In the genomic region with DNA sequence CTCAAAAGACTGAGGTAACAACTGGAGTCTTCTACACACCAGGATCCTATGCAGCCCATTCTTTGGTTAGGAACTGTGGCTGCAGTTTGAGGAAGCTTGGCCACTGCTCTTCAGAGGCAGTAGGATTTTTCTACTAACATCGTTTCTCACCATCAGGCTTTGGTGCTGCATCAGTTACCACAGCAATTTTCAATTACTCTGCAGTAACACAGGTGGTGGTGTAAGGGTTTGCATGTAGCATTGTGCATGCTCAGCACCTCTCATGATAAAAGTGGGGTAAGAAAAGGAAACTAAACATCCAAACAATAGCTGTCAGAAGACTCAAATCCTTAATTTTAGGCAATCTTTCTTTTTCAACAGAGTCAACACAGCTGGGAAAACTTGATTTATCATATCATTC, we compare ENCODE assay signal across 1 cellular context.
TF ChIP-seq lines count a peak whose summit lies in the region.

No MANE protein-coding gene starts in this region.

TF ChIP-seq in H1, 55 proteins besides CTCF, POLR2A, EP300 and RAD21:
- TF ChIP-seq SP1 (IDR thresholded peaks at IDR 0.05; ENCODE audit: low read depth, low read length) (no peak), ASH2L (IDR thresholded peaks at IDR 0.05; ENCODE audit: low read length) (no peak), CHD1 (IDR thresholded peaks at IDR 0.05; ENCODE audit: low read depth, low read length) (no peak), EGR1 (IDR thresholded peaks at IDR 0.05; ENCODE audit: borderline replicate concordance, low read depth, low read length) (no peak), FOSL1 (IDR thresholded peaks at IDR 0.05; ENCODE audit: insufficient read depth, low read depth, low read length) (no peak), CREB1 (IDR thresholded peaks at IDR 0.05) (no peak), RXRA (IDR thresholded peaks at IDR 0.05; ENCODE audit: insufficient read depth, low read depth, low read length) (no peak), EZH2 (IDR thresholded peaks at IDR 0.05; ENCODE audit: low read depth, low read length, severe bottlenecking) (no peak), SP4 (IDR thresholded peaks at IDR 0.05; ENCODE audit: low read length) (no peak)
